ENCODE assay signal across 1 cellular context in the genomic region with DNA sequence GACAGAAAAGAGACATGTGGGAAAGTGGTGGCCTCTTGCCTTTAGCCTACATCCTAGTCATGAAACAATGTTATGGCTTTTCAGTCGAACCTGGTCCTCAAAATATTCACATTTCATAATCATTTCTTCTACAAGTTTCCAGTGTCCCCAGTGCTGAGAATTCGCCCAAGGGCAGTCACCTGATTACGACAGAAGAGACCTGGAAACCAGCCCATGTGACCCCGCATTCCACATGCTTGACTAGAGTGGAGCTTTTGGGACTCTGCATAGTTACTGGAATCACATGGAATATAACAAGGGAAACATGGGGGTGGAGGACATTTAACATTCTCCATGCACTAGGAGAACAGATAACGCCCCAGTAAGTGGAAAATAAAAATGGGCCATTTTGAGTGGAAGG.
TF ChIP-seq lines count a peak whose summit lies in the region.

No MANE protein-coding gene starts in this region.

TF ChIP-seq in HepG2, 621 proteins besides CTCF, POLR2A, EP300 and RAD21 (continued from another document):
- TF ChIP-seq AHDC1 (CRISPR knock-in tag; IDR thresholded peaks at IDR 0.05; ENCODE audit: borderline replicate concordance) (no peak), STAT6 (CRISPR knock-in tag; IDR thresholded peaks at IDR 0.05; ENCODE audit: borderline replicate concordance) (no peak), MXD3 (CRISPR knock-in tag; IDR thresholded peaks at IDR 0.05) (no peak), SIN3A (IDR thresholded peaks at IDR 0.05; ENCODE audit: borderline replicate concordance, low read depth, low read length) (no peak)
- TF ChIP-seq, protein P1, sequence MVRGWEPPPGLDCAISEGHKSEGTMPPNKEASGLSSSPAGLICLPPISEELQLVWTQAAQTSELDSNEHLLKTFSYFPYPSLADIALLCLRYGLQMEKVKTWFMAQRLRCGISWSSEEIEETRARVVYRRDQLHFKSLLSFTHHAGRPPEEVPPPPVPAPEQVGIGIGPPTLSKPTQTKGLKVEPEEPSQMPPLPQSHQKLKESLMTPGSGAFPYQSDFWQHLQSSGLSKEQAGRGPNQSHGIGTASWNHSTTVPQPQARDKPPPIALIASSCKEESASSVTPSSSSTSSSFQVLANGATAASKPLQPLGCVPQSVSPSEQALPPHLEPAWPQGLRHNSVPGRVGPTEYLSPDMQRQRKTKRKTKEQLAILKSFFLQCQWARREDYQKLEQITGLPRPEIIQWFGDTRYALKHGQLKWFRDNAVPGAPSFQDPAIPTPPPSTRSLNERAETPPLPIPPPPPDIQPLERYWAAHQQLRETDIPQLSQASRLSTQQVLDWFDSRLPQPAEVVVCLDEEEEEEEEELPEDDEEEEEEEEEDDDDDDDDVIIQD (CRISPR knock-in tag; IDR thresholded peaks at IDR 0.05; ENCODE audit: low read depth), result peak; percentile 45; the same call in 1 of the 2 replicates
TF ChIP-seq in HepG2: peak in this region for 2.
